21 cellular contexts compared by ENCODE assay signal in genomic region chr15:35437157-35437556, GRCh38.
DNase-seq lines count a peak whose midpoint lies in the region; ATAC-seq and TF ChIP-seq lines count a peak whose summit lies in the region.
"Had no signal": no experiment of that assay in that cellular context is flagged by ENCODE, and none has a peak within 500 bp of the region (broad histone marks: within the 10 kb centered on the region; RNA-seq: fewer than 3 reads in every experiment).

No MANE protein-coding gene starts in this region.

- no peaks in the 10 kb centered on the region for H3K79me2 ChIP-seq in HCT116 (ENCODE audit: insufficient read depth, low read length)

- H3K4me1 Mint-ChIP-seq in activated naive CD8-positive, alpha-beta T cell treated with anti-CD3 and anti-CD28 coated beads for 36 hours: no peaks in the 10 kb centered on the region
- H3K4me1 Mint-ChIP-seq in activated CD8-positive, alpha-beta T cell treated with anti-CD3 and anti-CD28 coated beads, Interleukin-2, amount 10 ng/mL, durations not matched to agents 7 days and 5 days (ENCODE audit: low read depth): no peaks in the 10 kb centered on the region

- no TSS peak for BruUV-seq in HCT116 (replicated peaks; lab: Mats Ljungman, UMichigan)

- no peaks in the 10 kb centered on the region; the same call in 1 of the 2 replicates for H3K9me2 ChIP-seq in HCT116 (ENCODE audit: insufficient read depth)

- no peaks in the 10 kb centered on the region for H3K9me3 ChIP-seq in HCT116 (ENCODE audit: control insufficient read depth in 1 of 2, insufficient read depth in 1 of 2, low read depth in 1 of 2, low read length in 2 of 2)
- H3K9me3 ChIP-seq in Peyer's patch: no peaks in the 10 kb centered on the region
- H3K9me3 ChIP-seq in effector memory CD4-positive, alpha-beta T cell (ENCODE audit: control insufficient read depth, low read length): no peaks in the 10 kb centered on the region
- H3K9me3 ChIP-seq: thyroid gland had no signal

- peak; percentile 37 for DNase-seq in AG10803 (ENCODE audit: low read depth)
- DNase-seq in HCT116 (ENCODE audit: low read depth, low spot score): peak; percentile 12
- peak; percentile 30 to 40 for DNase-seq in cardiac fibroblast (ENCODE audit: low read depth in 2 of 2)
- peak; percentile 33 for DNase-seq in iPS DF 19.7 (ENCODE audit: low read depth, low spot score)
- DNase-seq in Peyer's patch: no peak
- no peak for DNase-seq in effector memory CD4-positive, alpha-beta T cell
- DNase-seq in activated naive CD8-positive, alpha-beta T cell treated with anti-CD3 and anti-CD28 coated beads for 36 hours: no peak
- no peak for DNase-seq in activated CD8-positive, alpha-beta T cell treated with anti-CD3 and anti-CD28 coated beads, Interleukin-2, amount 10 ng/mL, durations not matched to agents 7 days and 5 days
- DNase-seq: activated effector memory CD4-positive, alpha-beta T cell treated with anti-CD3 and anti-CD28 coated beads, Interleukin-2, amount 50 U/mL, for 16 hours; effector CD8-positive, alpha-beta T cell; GDM1; heart right ventricle; left lung; naive thymus-derived CD8-positive, alpha-beta T cell; NCI-H2029 treated with DMSO at 0.1 percent for 48 hours; SHP77 treated with DMSO at 0.1 percent for 48 hours; stimulated activated CD4-positive, alpha-beta T cell treated with anti-CD3 and anti-CD28 coated beads, Interleukin-2, amount 100 ng/mL, for 24 hours; T1000; thyroid gland had no signal

- no peaks in the 10 kb centered on the region for H3K27me3 Mint-ChIP-seq in activated naive CD8-positive, alpha-beta T cell treated with anti-CD3 and anti-CD28 coated beads for 36 hours
- H3K27me3 Mint-ChIP-seq in activated CD8-positive, alpha-beta T cell treated with anti-CD3 and anti-CD28 coated beads, Interleukin-2, amount 10 ng/mL, durations not matched to agents 7 days and 5 days (ENCODE audit: low read depth): no peaks in the 10 kb centered on the region
- H3K27me3 Mint-ChIP-seq: naive thymus-derived CD8-positive, alpha-beta T cell had no signal

- POLR2A ChIA-PET in HCT116 (lab: Charles Lee): no interaction called here
- POLR2A ChIA-PET in activated CD8-positive, alpha-beta T cell treated with anti-CD3 and anti-CD28 coated beads, Interleukin-2, amount 10 ng/mL, durations not matched to agents 7 days and 5 days (lab: Charles Lee): no interaction called here

- H4K20me1 ChIP-seq in HCT116 (ENCODE audit: insufficient read depth): no peaks in the 10 kb centered on the region
- H4K20me1 ChIP-seq: BLaER1 had no signal

- no peak overlapping the region for H3K27ac ChIP-seq in HCT116 (ENCODE audit: low read depth, low read length)
- no peak overlapping the region for H3K27ac ChIP-seq in Peyer's patch
- H3K27ac ChIP-seq in effector memory CD4-positive, alpha-beta T cell (ENCODE audit: insufficient read depth, low read length, poor library complexity, severe bottlenecking): no peak overlapping the region
- H3K27ac ChIP-seq: BLaER1, heart right ventricle, HL-60, left lung, thyroid gland had no signal

- no peak overlapping the region for H3K9ac ChIP-seq in HCT116 (ENCODE audit: low read length)
- H3K9ac ChIP-seq: BLaER1 had no signal

- no peak overlapping the region for H3K4me2 ChIP-seq in HCT116 (ENCODE audit: low read length)
- H3K4me2 ChIP-seq: BLaER1 had no signal

- peak; percentile 45; the same call in 1 of the 2 replicates for TF ChIP-seq RAD21 in HCT116 (IDR thresholded peaks at IDR 0.05; ENCODE audit: low read depth)

- no peaks in the 10 kb centered on the region for H3K4me1 ChIP-seq in HCT116 (ENCODE audit: control insufficient read depth in 1 of 2, insufficient read depth in 2 of 2, low read length in 2 of 2)
- no peaks in the 10 kb centered on the region for H3K4me1 ChIP-seq in Peyer's patch
- H3K4me1 ChIP-seq in effector memory CD4-positive, alpha-beta T cell (ENCODE audit: control insufficient read depth, insufficient read depth, low read length, poor library complexity, severe bottlenecking): no peaks in the 10 kb centered on the region
- H3K4me1 ChIP-seq: BLaER1, left lung, thyroid gland had no signal

- TF ChIP-seq POLR2A in HCT116 (IDR thresholded peaks at IDR 0.05; ENCODE audit: borderline replicate concordance, extremely low read depth, insufficient read depth, insufficient read length): no peak
- no peak for TF ChIP-seq POLR2A in Peyer's patch (IDR thresholded peaks at IDR 0.05)

- peaks cover 2% of the 10 kb centered on the region for H3K9me3 Mint-ChIP-seq in activated naive CD8-positive, alpha-beta T cell treated with anti-CD3 and anti-CD28 coated beads for 36 hours
- H3K9me3 Mint-ChIP-seq in activated CD8-positive, alpha-beta T cell treated with anti-CD3 and anti-CD28 coated beads, Interleukin-2, amount 10 ng/mL, durations not matched to agents 7 days and 5 days (ENCODE audit: insufficient read depth): no peaks in the 10 kb centered on the region
- H3K9me3 Mint-ChIP-seq: naive thymus-derived CD8-positive, alpha-beta T cell had no signal

- no peak overlapping the region for H2AFZ ChIP-seq in HCT116 (ENCODE audit: low read depth, low read length, poor library complexity, severe bottlenecking)

- H3K36me3 Mint-ChIP-seq in activated naive CD8-positive, alpha-beta T cell treated with anti-CD3 and anti-CD28 coated beads for 36 hours: peaks cover 15% of the 10 kb centered on the region
- no peaks in the 10 kb centered on the region for H3K36me3 Mint-ChIP-seq in activated CD8-positive, alpha-beta T cell treated with anti-CD3 and anti-CD28 coated beads, Interleukin-2, amount 10 ng/mL, durations not matched to agents 7 days and 5 days (ENCODE audit: low read depth)

- H3K4me3 ChIP-seq in AG10803 (ENCODE audit: low read length): no peak overlapping the region
- H3K4me3 ChIP-seq in HCT116 (replicated peaks in 1 of 2; ENCODE audit: low read depth in 1 of 2, low read length in 2 of 2): no peak overlapping the region
- no peak overlapping the region for H3K4me3 ChIP-seq in cardiac fibroblast (replicated peaks in 1 of 2; ENCODE audit: low read depth in 2 of 2, low read length in 2 of 2)
- H3K4me3 ChIP-seq in Peyer's patch: no peak overlapping the region
- H3K4me3 ChIP-seq in effector memory CD4-positive, alpha-beta T cell (ENCODE audit: insufficient read depth, low read depth, low read length, poor library complexity, severe bottlenecking): no peak overlapping the region
- H3K4me3 ChIP-seq: BLaER1, heart right ventricle, left lung, thyroid gland had no signal

- CTCF ChIA-PET in HCT116 (lab: Charles Lee): interaction anchor here (1.7 to 10.0 kb wide), 2 partner anchors 7 to 148 kb away, joined by 9 to 44 read pairs; no protein-coding TSS in a partner anchor
- CTCF ChIA-PET in activated CD8-positive, alpha-beta T cell treated with anti-CD3 and anti-CD28 coated beads, Interleukin-2, amount 10 ng/mL, durations not matched to agents 7 days and 5 days (lab: Charles Lee): interaction anchor here (2.1 to 8.0 kb wide), 2 partner anchors 7 to 148 kb away, joined by 5 to 47 read pairs; no protein-coding TSS in a partner anchor

- H3K27me3 ChIP-seq in HCT116 (ENCODE audit: insufficient read depth, low read length): no peaks in the 10 kb centered on the region
- no peaks in the 10 kb centered on the region for H3K27me3 ChIP-seq in Peyer's patch
- H3K27me3 ChIP-seq in effector memory CD4-positive, alpha-beta T cell (replicated peaks; ENCODE audit: control insufficient read depth, insufficient read depth, low read length, poor library complexity, severe bottlenecking): no peaks in the 10 kb centered on the region
- H3K27me3 ChIP-seq: BLaER1, heart right ventricle, left lung, thyroid gland had no signal

- H3K36me3 ChIP-seq in HCT116 (ENCODE audit: control insufficient read depth in 1 of 2, insufficient read depth in 2 of 2, low read length in 2 of 2) (no peaks in the 10 kb centered on the region), Peyer's patch (no peaks in the 10 kb centered on the region)
- H3K36me3 ChIP-seq in effector memory CD4-positive, alpha-beta T cell (ENCODE audit: control insufficient read depth, insufficient read depth, low read length): no peaks in the 10 kb centered on the region
- H3K36me3 ChIP-seq: left lung, thyroid gland had no signal

- ATAC-seq in HCT116: peak; percentile 50
- no peak for ATAC-seq in activated CD8-positive, alpha-beta T cell treated with anti-CD3 and anti-CD28 coated beads, Interleukin-2, amount 10 ng/mL, durations not matched to agents 7 days and 5 days
- ATAC-seq: heart right ventricle; left lung; naive thymus-derived CD8-positive, alpha-beta T cell had no signal

- intact Hi-C loops in HCT116 (cut with micrococcal nuclease): loop anchor here (2.0 kb wide), 1 partner anchor 358 kb away; no protein-coding TSS in a partner anchor

- no peak overlapping the region for H3K4me3 Mint-ChIP-seq in activated naive CD8-positive, alpha-beta T cell treated with anti-CD3 and anti-CD28 coated beads for 36 hours
- H3K4me3 Mint-ChIP-seq in activated CD8-positive, alpha-beta T cell treated with anti-CD3 and anti-CD28 coated beads, Interleukin-2, amount 10 ng/mL, durations not matched to agents 7 days and 5 days: no peak overlapping the region
- H3K4me3 Mint-ChIP-seq: naive thymus-derived CD8-positive, alpha-beta T cell had no signal

- H3K27ac Mint-ChIP-seq in activated naive CD8-positive, alpha-beta T cell treated with anti-CD3 and anti-CD28 coated beads for 36 hours: no peak overlapping the region
- H3K27ac Mint-ChIP-seq in activated CD8-positive, alpha-beta T cell treated with anti-CD3 and anti-CD28 coated beads, Interleukin-2, amount 10 ng/mL, durations not matched to agents 7 days and 5 days: no peak overlapping the region
- H3K27ac Mint-ChIP-seq: naive thymus-derived CD8-positive, alpha-beta T cell had no signal

- TF ChIP-seq CTCF in AG10803 (conservative IDR thresholded peaks at IDR 0.05; ENCODE audit: low read length) (peak; percentile 40), HCT116 (IDR thresholded peaks at IDR 0.05 in 2 of 3, conservative IDR thresholded peaks at IDR 0.05 in 1 of 3; ENCODE audit: borderline replicate concordance in 1 of 3, insufficient read depth in 1 of 3, low read depth in 2 of 3, low read length in 2 of 3) (peak; percentile 11 to 24 (median 22); a peak in 1 of 6 replicates), cardiac fibroblast (IDR thresholded peaks at IDR 0.05; ENCODE audit: low read depth, low read length) (peak; percentile 29), Peyer's patch (IDR thresholded peaks at IDR 0.05) (no peak)

- RAD21 ChIA-PET in HCT116 (lab: Charles Lee; ENCODE audit: low non-redundant PET in 1 of 2, low total read pairs in 2 of 2, uncharacterized antibody in 2 of 2, unreplicated experiment in 2 of 2): interaction anchor here in 1 of 2 experiments (1.0 kb wide), 1 partner anchor 148 kb away, joined by 3 read pairs; no protein-coding TSS in a partner anchor

TF ChIP-seq in HCT116, 20 proteins besides CTCF, POLR2A, EP300 and RAD21 (continues in another document):
- no peak for TF ChIP-seq EZH2 (IDR thresholded peaks at IDR 0.05)

Comparison
In these comparisons a context has a peak if more than half of its experiments do, and no peak if none do; other contexts are left out.
1. DNase-seq: peak in AG10803 (single experiment), HCT116 (single experiment), cardiac fibroblast (2 of 2) and iPS DF 19.7 (single experiment); none in Peyer's patch (0 of 3), effector memory CD4-positive, alpha-beta T cell (0 of 3), activated naive CD8-positive, alpha-beta T cell treated with anti-CD3 and anti-CD28 coated beads for 36 hours (single experiment) and activated CD8-positive, alpha-beta T cell treated with anti-CD3 and anti-CD28 coated beads, Interleukin-2, amount 10 ng/mL, durations not matched to agents 7 days and 5 days (single experiment).
2. CTCF ChIP-seq: peak in AG10803 (single experiment), HCT116 (3 of 3) and cardiac fibroblast (single experiment); none in Peyer's patch (0 of 6).